ENCODE assay signal across 1 cellular context in genomic region chr1:200362421-200362820, GRCh38.
TF ChIP-seq lines count a peak whose summit lies in the region.

No MANE protein-coding gene starts in this region.

TF ChIP-seq in HepG2, 621 proteins besides CTCF, POLR2A, EP300 and RAD21 (continued from another document):
- no peak for TF ChIP-seq BCL3 (CRISPR knock-in tag; IDR thresholded peaks at IDR 0.05)
- no peak for TF ChIP-seq ZEB1 (IDR thresholded peaks at IDR 0.05; ENCODE audit: insufficient replicate concordance, low read depth)
- no peak for TF ChIP-seq ZNF33A (CRISPR knock-in tag; IDR thresholded peaks at IDR 0.05; ENCODE audit: borderline replicate concordance)
- no peak for TF ChIP-seq ZBTB4 (CRISPR knock-in tag; IDR thresholded peaks at IDR 0.05; ENCODE audit: borderline replicate concordance)
- TF ChIP-seq ZNF281 (CRISPR knock-in tag; IDR thresholded peaks at IDR 0.05; ENCODE audit: borderline replicate concordance): no peak
